Comparison of ENCODE assay signal across 29 cellular contexts in the genomic region with DNA sequence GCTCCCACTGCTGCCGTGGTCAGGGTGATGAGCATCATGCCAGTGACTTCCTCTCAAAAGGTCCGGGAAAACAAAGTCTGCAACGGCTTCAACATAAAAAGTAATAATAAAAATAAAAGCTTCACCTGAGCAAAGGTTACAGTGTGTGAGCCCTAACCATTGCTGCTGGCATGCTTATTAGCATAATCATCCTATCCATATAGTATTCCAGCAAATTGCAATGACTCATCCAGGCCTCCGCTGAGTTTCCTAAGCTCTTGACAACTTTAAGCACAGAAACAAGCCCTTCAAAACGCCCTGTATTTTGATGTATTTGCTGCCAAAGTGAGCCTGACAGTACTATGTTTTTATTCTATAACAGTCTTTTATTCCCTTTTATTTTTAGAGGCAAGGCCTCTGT.
"Had no signal": no experiment of that assay in that cellular context is flagged by ENCODE, and none has a peak within 500 bp of the region (broad histone marks: within the 10 kb centered on the region; RNA-seq: fewer than 3 reads in every experiment).

No MANE protein-coding gene starts in this region.

- H3K36me3 Mint-ChIP-seq: activated naive CD8-positive, alpha-beta T cell treated with anti-CD3 and anti-CD28 coated beads for 36 hours; natural killer cell treated with Interleukin-12 subunit alpha and Interleukin-12 subunit beta and Interleukin-15 and Interleukin-18, amount 100 ng/mL, for 72 hours had no signal

- H3K36me3 ChIP-seq: adrenal gland, ascending aorta, heart right ventricle, left lung, lower lobe of right lung, neutrophil, ovary, prostate gland, right atrium auricular region, spleen, tibial nerve had no signal

- H3K4me3 ChIP-seq: adrenal gland, ascending aorta, heart right ventricle, left lung, lower lobe of right lung, ovary, prostate gland, right atrium auricular region, spleen, tibial nerve had no signal

- H3K27ac Mint-ChIP-seq: activated naive CD8-positive, alpha-beta T cell treated with anti-CD3 and anti-CD28 coated beads for 36 hours; dendritic cell treated with granulocyte-macrophage colony-stimulating factor and Interleukin-4, amounts not matched to agents 40 ng/mL and 50 ng/mL, for 4 days; endodermal cell; natural killer cell treated with Interleukin-12 subunit alpha and Interleukin-12 subunit beta and Interleukin-15 and Interleukin-18, amount 100 ng/mL, for 72 hours; T-helper 1 cell treated with Interleukin-12 subunit alpha and Interleukin-12 subunit beta and Interleukin-4 antibody, amounts not matched to agents 30 μg/mL and 1 μg/mL, for 36 hours had no signal

- H3K27me3 ChIP-seq: adrenal gland, ascending aorta, left lung, neutrophil, ovary, right atrium auricular region, spleen, tibial nerve had no signal

- ATAC-seq: esophagus mucosa; heart right ventricle; left lung; lower lobe of right lung; natural killer cell treated with Interleukin-12 subunit alpha and Interleukin-12 subunit beta and Interleukin-15 and Interleukin-18, amount 100 ng/mL, for 72 hours had no signal

- H3K4me1 ChIP-seq: adrenal gland, ascending aorta, left lung, lower lobe of right lung, prostate gland, right atrium auricular region, tibial nerve had no signal

- DNase-seq: activated CD4-positive, alpha-beta T cell treated with anti-CD3 and anti-CD28 coated beads for 4 hours; activated CD4-positive, alpha-beta T cell treated with anti-CD3 and anti-CD28 coated beads, Interleukin-2, amount 50 U/mL, for 4 hours; activated CD8-positive, alpha-beta memory T cell treated with anti-CD3 and anti-CD28 coated beads for 24 hours; activated effector memory CD4-positive, alpha-beta T cell treated with Interleukin-2 at 50 U/mL for 16 hours; activated naive CD4-positive, alpha-beta T cell treated with Interleukin-2 at 50 U/mL for 16 hours; activated naive CD8-positive, alpha-beta T cell treated with anti-CD3 and anti-CD28 coated beads for 36 hours; adrenal gland; central memory CD4-positive, alpha-beta T cell; endodermal cell; foreskin melanocyte; heart right ventricle; kidney glomerular epithelial cell; left lung; lower lobe of right lung; mesenchymal stem cell; ovary; spleen; stimulated activated naive CD4-positive, alpha-beta T cell; T-helper 9 cell had no signal

- H3K27me3 Mint-ChIP-seq: activated naive CD8-positive, alpha-beta T cell treated with anti-CD3 and anti-CD28 coated beads for 36 hours; dendritic cell treated with granulocyte-macrophage colony-stimulating factor and Interleukin-4, amounts not matched to agents 40 ng/mL and 50 ng/mL, for 4 days had no signal

- H3K9me3 ChIP-seq: adrenal gland, ascending aorta, heart right ventricle, left lung, lower lobe of right lung, neutrophil, ovary, prostate gland, right atrium auricular region, spleen, tibial nerve had no signal

- H3K4me3 Mint-ChIP-seq: activated naive CD8-positive, alpha-beta T cell treated with anti-CD3 and anti-CD28 coated beads for 36 hours; dendritic cell treated with granulocyte-macrophage colony-stimulating factor and Interleukin-4, amounts not matched to agents 40 ng/mL and 50 ng/mL, for 4 days; endodermal cell; natural killer cell treated with Interleukin-12 subunit alpha and Interleukin-12 subunit beta and Interleukin-15 and Interleukin-18, amount 100 ng/mL, for 72 hours; T-helper 1 cell treated with Interleukin-12 subunit alpha and Interleukin-12 subunit beta and Interleukin-4 antibody, amounts not matched to agents 30 μg/mL and 1 μg/mL, for 36 hours had no signal

- H3K27ac ChIP-seq: adrenal gland, ascending aorta, heart right ventricle, left lung, lower lobe of right lung, neutrophil, ovary, prostate gland, right atrium auricular region, spleen, tibial nerve, VCaP had no signal

- H3K9me3 Mint-ChIP-seq: dendritic cell treated with granulocyte-macrophage colony-stimulating factor and Interleukin-4, amounts not matched to agents 40 ng/mL and 50 ng/mL, for 4 days; endodermal cell; natural killer cell treated with Interleukin-12 subunit alpha and Interleukin-12 subunit beta and Interleukin-15 and Interleukin-18, amount 100 ng/mL, for 72 hours; T-helper 1 cell treated with Interleukin-12 subunit alpha and Interleukin-12 subunit beta and Interleukin-4 antibody, amounts not matched to agents 30 μg/mL and 1 μg/mL, for 36 hours had no signal
